ENCODE assay signal across 20 cellular contexts in the genomic region with DNA sequence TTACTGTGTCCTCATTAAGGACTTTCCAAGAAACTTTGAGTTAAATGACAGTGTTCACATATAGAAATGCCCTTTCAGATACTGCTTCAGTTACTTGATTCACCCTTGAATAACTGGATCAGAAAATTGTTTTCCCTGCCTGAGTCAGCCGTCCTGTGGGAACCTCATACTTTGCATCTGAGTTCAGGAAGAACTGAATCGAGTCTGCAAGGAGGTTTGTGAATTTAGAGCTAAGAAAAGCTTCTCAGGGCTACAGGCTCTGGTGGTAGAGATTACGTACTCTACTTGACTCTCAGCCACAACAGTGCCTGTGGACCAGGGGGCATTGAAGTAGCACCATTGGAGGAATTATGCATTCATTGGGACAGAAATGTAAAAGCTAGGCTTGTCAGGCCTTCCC. TPM values are rescaled to one million over a fixed set of nuclear protein-coding genes. Genes with fewer than 3 reads are reported as not detected.
DNase-seq lines count a peak whose midpoint lies in the region; ATAC-seq, FAIRE-seq and TF ChIP-seq lines count a peak whose summit lies in the region.
"Had no signal": no experiment of that assay in that cellular context is flagged by ENCODE, and none has a peak within 500 bp of the region (broad histone marks: within the 10 kb centered on the region; RNA-seq: fewer than 3 reads in every experiment).

No MANE protein-coding gene starts in this region.

- H3K23ac ChIP-seq in IMR-90 (ENCODE audit: low read depth, low read length) (peak overlapping the region; percentile 71; the same call in 1 of the 2 replicates), H1 (ENCODE audit: insufficient read length) (no peak overlapping the region)

- peak overlapping the region in 1 of 2 experiments; percentile 67; a peak in 2 of 4 replicates for H4K8ac ChIP-seq in IMR-90 (ENCODE audit: low read depth in 2 of 2, low read length in 2 of 2)
- H4K8ac ChIP-seq in H1 (ENCODE audit: extremely low read depth, insufficient read depth, low read length), result no peak overlapping the region

- H3K79me1 ChIP-seq in IMR-90 (ENCODE audit: low read depth in 1 of 2, low read length in 2 of 2) (peaks cover 19 to 32% of the 10 kb centered on the region in 2 experiments), H1 (ENCODE audit: low read depth, low read length) (peaks cover 6% of the 10 kb centered on the region; the same call in 1 of the 2 replicates)

- no peaks in the 10 kb centered on the region for H3K9me3 ChIP-seq in IMR-90 (ENCODE audit: control insufficient read depth, insufficient read depth, low read length)
- no peaks in the 10 kb centered on the region for H3K9me3 ChIP-seq in H1 (ENCODE audit: insufficient read depth in 2 of 2, low read depth in 1 of 2, low read length in 1 of 2)
- no peaks in the 10 kb centered on the region for H3K9me3 ChIP-seq in Karpas-422 (ENCODE audit: low read length)
- H3K9me3 ChIP-seq: gastrocnemius medialis, upper lobe of left lung had no signal

- intact Hi-C loops in IMR-90 (cut with micrococcal nuclease), result no loop called here

- 0 out of 2 replicates have a peak overlapping the region, but pooled peaks have one; percentile 3 for H2AK5ac ChIP-seq in IMR-90 (ENCODE audit: low read depth, low read length)
- H2AK5ac ChIP-seq in H1 (ENCODE audit: low read depth, low read length), result no peak overlapping the region

- H3K9ac ChIP-seq in IMR-90 (ENCODE audit: low read depth, low read length) (no peak overlapping the region), H1 (replicated peaks in 1 of 4; ENCODE audit: extremely low read depth in 1 of 4, low read depth in 3 of 4, low read length in 3 of 4) (no peak overlapping the region), Karpas-422 (ENCODE audit: low read length) (no peak overlapping the region)

- POLR2A ChIA-PET in IMR-90 (lab: Charles Lee; ENCODE audit: unreplicated experiment) (no interaction called here), H1 (lab: Charles Lee; ENCODE audit: partially characterized antibody) (interaction anchor here (0.8 to 1.4 kb wide), 3 partner anchors 9 to 29 kb away, joined by 3 read pairs; no protein-coding TSS in a partner anchor)

- no peak overlapping the region for H2AK9ac ChIP-seq in IMR-90 (replicated peaks; ENCODE audit: low read depth, low read length, poor library complexity)

- H4K20me1 ChIP-seq in IMR-90 (ENCODE audit: insufficient read depth, low read length) (0 out of 2 replicates have a peak, but pooled peaks cover 11% of the 10 kb centered on the region), H1 (replicated peaks in 1 of 2; ENCODE audit: control insufficient read depth in 1 of 2, insufficient read depth in 2 of 2, low read length in 2 of 2) (no peaks in the 10 kb centered on the region), Karpas-422 (ENCODE audit: insufficient read depth, low read depth, low read length) (0 out of 2 replicates have a peak, but pooled peaks cover 4% of the 10 kb centered on the region)

- H3K27me3 ChIP-seq in IMR-90 (ENCODE audit: control insufficient read depth, insufficient read depth, low read length) (no peaks in the 10 kb centered on the region), H1 (replicated peaks in 1 of 4; ENCODE audit: control insufficient read depth in 3 of 4, extremely low read depth in 1 of 4, insufficient read depth in 3 of 4, low read length in 3 of 4) (no peaks in the 10 kb centered on the region), Karpas-422 (ENCODE audit: low read length) (no peaks in the 10 kb centered on the region)
- H3K27me3 ChIP-seq: gastrocnemius medialis, upper lobe of left lung had no signal

- no peak overlapping the region for H3K18ac ChIP-seq in IMR-90 (ENCODE audit: low read depth, low read length)
- H3K18ac ChIP-seq in H1 (ENCODE audit: extremely low read depth, low read length), result no peak overlapping the region

- no peaks in the 10 kb centered on the region for H3K36me3 ChIP-seq in IMR-90 (ENCODE audit: control insufficient read depth, insufficient read depth, low read length)
- H3K36me3 ChIP-seq in H1 (ENCODE audit: control insufficient read depth in 2 of 4, insufficient read depth in 4 of 4, low read length in 3 of 4), result no peaks in the 10 kb centered on the region; a peak in 2 of 8 replicates
- no peaks in the 10 kb centered on the region for H3K36me3 ChIP-seq in Karpas-422 (ENCODE audit: insufficient read depth, low read length)
- H3K36me3 ChIP-seq: gastrocnemius medialis, upper lobe of left lung had no signal

- no CpG with 5 or more reads among the region's 3 CpGs for WGBS in IMR-90 (ENCODE audit: extremely low coverage in 2 of 2, insufficient read length in 1 of 2), 2 experiments
- 96% methylated on average over 3 of the region's 3 CpGs; no CpG with 5 or more reads in 1 of the 2 experiments for WGBS in H1 (ENCODE audit: extremely low coverage in 1 of 2, insufficient coverage in 1 of 2, insufficient read length in 1 of 2, insufficient replicate concordance in 2 of 2, low coverage in 1 of 2, low lambda C conversion rate in 2 of 2, missing lambda C conversion rate in 1 of 2), 2 experiments

- H3K4me1 ChIP-seq in IMR-90 (ENCODE audit: control insufficient read depth, insufficient read depth, low read length) (peaks cover 11% of the 10 kb centered on the region), H1 (replicated peaks in 1 of 4; ENCODE audit: control insufficient read depth in 3 of 4, insufficient read depth in 4 of 4, low read length in 3 of 4) (peaks cover 3 to 6% (median 4%) of the 10 kb centered on the region in 4 experiments; a peak in 5 of 7 replicates), Karpas-422 (ENCODE audit: low read length) (no peaks in the 10 kb centered on the region)
- H3K4me1 ChIP-seq: upper lobe of left lung had no signal

- TF ChIP-seq CTCF in IMR-90 (conservative IDR thresholded peaks at IDR 0.05; ENCODE audit: low read depth, low read length) (no peak), H1 (IDR thresholded peaks at IDR 0.05; ENCODE audit: control extremely low read depth in 1 of 3, insufficient read depth in 1 of 3, low read depth in 1 of 3, low read length in 3 of 3) (no peak)

- H3K4me2 ChIP-seq in IMR-90 (ENCODE audit: low read depth, low read length) (no peak overlapping the region), H1 (ENCODE audit: insufficient read depth in 1 of 2, low read depth in 2 of 2, low read length in 2 of 2) (no peak overlapping the region), Karpas-422 (ENCODE audit: low read depth, low read length, poor library complexity, severe bottlenecking) (no peak overlapping the region)

- no peak overlapping the region for H2BK12ac ChIP-seq in H1 (ENCODE audit: low read depth, low read length)

- no peak overlapping the region for H2BK20ac ChIP-seq in IMR-90 (ENCODE audit: low read depth, low read length)
- H2BK20ac ChIP-seq in H1 (ENCODE audit: low read length), result no peak overlapping the region

- no peak for FAIRE-seq in H1 (lab: Jason Lieb, UNC)

- H4K91ac ChIP-seq in IMR-90 (ENCODE audit: insufficient read depth, low read depth, low read length), result 0 out of 2 replicates have a peak overlapping the region, but pooled peaks have one; percentile 27
- H4K91ac ChIP-seq in H1 (replicated peaks; ENCODE audit: insufficient read length, low read length), result no peak overlapping the region

- H3K9me2 ChIP-seq in Karpas-422 (replicated peaks; ENCODE audit: insufficient read depth, low read length), result no peaks in the 10 kb centered on the region

- peaks cover 0 to 4% of the 10 kb centered on the region in 2 experiments; a peak in 1 of 4 replicates for H3K79me2 ChIP-seq in H1 (ENCODE audit: control insufficient read depth in 1 of 2, insufficient read depth in 2 of 2, low read length in 2 of 2)
- no peaks in the 10 kb centered on the region for H3K79me2 ChIP-seq in Karpas-422 (ENCODE audit: low read length)

- TF ChIP-seq EP300 in H1 (IDR thresholded peaks at IDR 0.05; ENCODE audit: borderline replicate concordance in 1 of 2, low read depth in 2 of 2, low read length in 2 of 2), result no peak

- 0 out of 2 replicates have a peak overlapping the region, but pooled peaks have one; percentile 27 for H3K4ac ChIP-seq in IMR-90 (ENCODE audit: low read depth, low read length)
- no peak overlapping the region for H3K4ac ChIP-seq in H1 (replicated peaks; ENCODE audit: insufficient read length, low read depth, low read length)

- no peak for TF ChIP-seq RAD21 in IMR-90 (IDR thresholded peaks at IDR 0.05; ENCODE audit: low read length)
- TF ChIP-seq RAD21 in H1 (IDR thresholded peaks at IDR 0.05 in 1 of 2, conservative IDR thresholded peaks at IDR 0.05 in 1 of 2; ENCODE audit: low read depth in 2 of 2, low read length in 2 of 2), result no peak

- H3K56ac ChIP-seq in IMR-90 (ENCODE audit: extremely low read depth, insufficient read depth, low read length) (no peak overlapping the region), H1 (replicated peaks; ENCODE audit: insufficient read length, low read depth, low read length) (no peak overlapping the region)

- peak overlapping the region; percentile 39; the same call in 1 of the 2 replicates for H3K14ac ChIP-seq in IMR-90 (replicated peaks; ENCODE audit: low read depth, low read length)
- H3K14ac ChIP-seq in H1 (ENCODE audit: insufficient read length), result no peak overlapping the region

- no peak overlapping the region for H2BK5ac ChIP-seq in IMR-90 (ENCODE audit: low read depth, low read length, poor library complexity, severe bottlenecking)
- H2BK5ac ChIP-seq in H1 (ENCODE audit: low read depth, low read length), result no peak overlapping the region

- H3K23me2 ChIP-seq in H1 (ENCODE audit: low read depth, low read length), result no peaks in the 10 kb centered on the region

- peak; percentile 35; the same call in 1 of the 2 replicates for ATAC-seq in IMR-90 (ENCODE audit: low read depth)
- ATAC-seq: gastrocnemius medialis; stimulated activated naive CD8-positive, alpha-beta T cell treated with anti-CD3 and anti-CD28 coated beads, Interleukin-15, amount 100 ng/mL, for 72 hours had no signal

- dilution Hi-C loops in IMR-90 (cut with HindIII; ENCODE audit: low sequenced_read_pairs, unreplicated experiment), result no loop called here

- no TSS peak for BruUV-seq in IMR-90 (replicated peaks; lab: Mats Ljungman, UMichigan)

- in situ Hi-C loops in IMR-90 (cut with MboI; ENCODE audit: low sequenced_read_pairs), result no loop called here

- no peak overlapping the region for H2BK15ac ChIP-seq in IMR-90 (ENCODE audit: low read depth, low read length)
- peak overlapping the region; percentile 50; the same call in 1 of the 2 replicates for H2BK15ac ChIP-seq in H1 (ENCODE audit: low read length)

- H3K27ac ChIP-seq in IMR-90 (ENCODE audit: insufficient read depth, low read length) (no peak overlapping the region), H1 (ENCODE audit: low read depth, low read length) (no peak overlapping the region), Karpas-422 (ENCODE audit: low read length) (no peak overlapping the region)
- H3K27ac ChIP-seq: gastrocnemius medialis, upper lobe of left lung had no signal

- H3K4me3 ChIP-seq in IMR-90 (ENCODE audit: insufficient read depth, low read depth, low read length), result no peak overlapping the region
- no peak overlapping the region for H3K4me3 ChIP-seq in H1 (ENCODE audit: extremely low read depth in 1 of 4, insufficient read depth in 2 of 4, low read depth in 3 of 4, low read length in 4 of 4)
- no peak overlapping the region for H3K4me3 ChIP-seq in Karpas-422 (ENCODE audit: low read length)
- H3K4me3 ChIP-seq: gastrocnemius medialis, upper lobe of left lung had no signal

- H2BK120ac ChIP-seq in IMR-90 (ENCODE audit: low read depth, low read length) (no peak overlapping the region), H1 (replicated peaks; ENCODE audit: low read depth, low read length) (no peak overlapping the region)

- DNase-seq in AG20443 (ENCODE audit: low spot score), result peak; percentile 43
- DNase-seq in IMR-90, result peak; percentile 59
- DNase-seq in H1 (ENCODE audit: low read depth in 1 of 2, low spot score in 2 of 2), result no peak
- DNase-seq in mesenteric fat pad (ENCODE audit: low spot score), result peak; percentile 4
- no peak for DNase-seq in Karpas-422
- DNase-seq in iPS-NIHi11 (ENCODE audit: low spot score), result no peak
- no peak for DNase-seq in stimulated activated CD4-positive, alpha-beta T cell treated with anti-CD3 and anti-CD28 coated beads, Interleukin-2, amount 100 ng/mL, for 24 hours
- no peak for DNase-seq in central memory CD4-positive, alpha-beta T cell
- DNase-seq: activated CD4-positive, alpha-beta memory T cell treated with anti-CD3 and anti-CD28 coated beads for 36 hours; activated CD4-positive, CD25-positive, alpha-beta regulatory T cell; activated naive CD8-positive, alpha-beta T cell treated with anti-CD3 and anti-CD28 coated beads, Interleukin-2, amount 10 ng/mL, durations not matched to agents 7 days and 5 days; DMS79 treated with DMSO at 0.1 percent for 48 hours; gastrocnemius medialis; H7; KBM-7; NCI-H1694; occipital lobe; retina; stimulated activated naive CD8-positive, alpha-beta T cell treated with anti-CD3 and anti-CD28 coated beads, Interleukin-15, amount 100 ng/mL, for 72 hours; upper lobe of left lung had no signal

- no peak overlapping the region for H4K5ac ChIP-seq in IMR-90 (ENCODE audit: low read depth, low read length)
- no peak overlapping the region for H4K5ac ChIP-seq in H1 (ENCODE audit: insufficient read length, low read depth, low read length)

- TF ChIP-seq POLR2A in IMR-90 (IDR thresholded peaks at IDR 0.05; ENCODE audit: low read depth, low read length) (no peak), H1 (IDR thresholded peaks at IDR 0.05; ENCODE audit: control extremely low read depth in 1 of 2, low read depth in 2 of 2, low read length in 2 of 2) (no peak)

- peaks cover 10% of the 10 kb centered on the region for H3K9me1 ChIP-seq in IMR-90 (ENCODE audit: insufficient read depth, low read length)

- CTCF ChIA-PET in IMR-90 (lab: Yijun Ruan, JAX) (no interaction called here), H1 (lab: Charles Lee; ENCODE audit: partially characterized antibody) (interaction anchor here (0.6 to 1.7 kb wide), 4 partner anchors 9 to 429 kb away, joined by 3 to 6 read pairs (median 5); no protein-coding TSS in a partner anchor)

- peak overlapping the region; percentile 55 for H2AFZ ChIP-seq in IMR-90 (replicated peaks; ENCODE audit: low read length, poor library complexity)
- no peak overlapping the region for H2AFZ ChIP-seq in H1 (ENCODE audit: low read length)
- H2AFZ ChIP-seq in Karpas-422 (ENCODE audit: low read length), result no peak overlapping the region

RNA-seq across cellular contexts. Expression of a gene that starts 27.1 kb away (rescaled TPM):
- total RNA-seq in IMR-90 (2012; rRNA removed), result 15.6 and 16.1 TPM in 2 replicates
- polyA plus RNA-seq in IMR-90 (2012; rRNA removed), result 5.6 and 5.9 TPM in 2 replicates
- polyA plus RNA-seq in IMR-90 (2012; cell fraction: cytosol; rRNA removed), result 4.3 and 4.4 TPM in 2 replicates
- polyA plus RNA-seq in IMR-90 (2012; cell fraction: nucleus; rRNA removed; ENCODE audit: low replicate concordance), result 9.0 and 9.6 TPM in 2 replicates
- total RNA-seq in H1 (2021; fragmentation: NEBNext Ultra II Directional; extraction: Animal tissue kit (Norgen Biotek cat#: 25700)), result 24.2 and 24.7 TPM in 2 replicates
- polyA plus RNA-seq in H1 (2011; rRNA removed), result 7.4 and 9.5 TPM in 2 replicates
- polyA plus RNA-seq in H1 (2011; cell fraction: cytosol; rRNA removed), result 7.5 TPM
- 22.3 TPM for polyA plus RNA-seq in H1 (2011; cell fraction: nucleus; rRNA removed)
- polyA plus RNA-seq in H1 (2012, experiment 1 of 2), result 10.3 to 13.4 TPM (median 11.9 TPM) in 4 replicates
- polyA plus RNA-seq in H1 (2012, experiment 2 of 2), result 2.6 TPM
- polyA plus RNA-seq in H1 (2013, experiment 1 of 2), result 7.3 TPM
- 7.0 TPM for polyA plus RNA-seq in H1 (2013, experiment 2 of 2)
- 35.1 and 37.5 TPM in 2 replicates for polyA minus RNA-seq in H1 (2011; rRNA and poly(A)+ RNA removed)
- polyA minus RNA-seq in H1 (2011; cell fraction: cytosol; rRNA and poly(A)+ RNA removed), result 17.6 TPM
- 36.5 TPM for polyA minus RNA-seq in H1 (2011; cell fraction: nucleus; rRNA and poly(A)+ RNA removed)
- total RNA-seq in mesenteric fat pad, result 122 TPM
- 1.4 and 2.3 TPM in 2 replicates for total RNA-seq in Karpas-422 (2014; rRNA removed; shearing (Covaris generic); ENCODE audit: low replicate concordance)

Comparison
In these comparisons a context has a peak if more than half of its experiments do, and no peak if none do; other contexts are left out.
1. DNase-seq: peak in AG20443 (single experiment), IMR-90 (single experiment) and mesenteric fat pad (single experiment); none in H1 (0 of 2), Karpas-422 (single experiment), iPS-NIHi11 (single experiment), stimulated activated CD4-positive, alpha-beta T cell treated with anti-CD3 and anti-CD28 coated beads, Interleukin-2, amount 100 ng/mL, for 24 hours (0 of 2) and central memory CD4-positive, alpha-beta T cell (single experiment).